Comparison of ENCODE assay signal across 24 cellular contexts in the genomic region with DNA sequence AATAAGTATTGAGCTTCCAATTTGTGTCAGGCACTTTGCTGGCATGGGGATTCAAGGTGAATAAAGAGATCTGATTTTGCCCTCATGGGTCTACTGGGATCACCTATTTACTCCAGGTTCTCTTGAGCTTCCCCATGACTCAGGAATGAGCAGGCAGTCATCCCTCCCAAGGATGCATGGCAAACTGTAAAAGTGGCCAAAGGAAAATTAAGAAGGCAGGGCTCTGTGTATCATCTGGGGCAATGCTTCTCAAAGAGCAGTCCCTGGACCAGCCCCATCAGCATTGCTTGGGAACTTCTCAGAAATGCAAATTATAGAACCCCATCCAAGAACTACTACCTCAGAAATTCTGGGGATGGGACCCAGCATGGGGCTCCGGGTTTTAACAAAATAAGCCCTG. TPM values are rescaled to one million over a fixed set of nuclear protein-coding genes. Genes with fewer than 3 reads are reported as not detected.
A peak's percentile ranks its signal among the peaks of the same experiment; 100 is the strongest.
DNase-seq lines count a peak whose midpoint lies in the region; ATAC-seq, FAIRE-seq and TF ChIP-seq lines count a peak whose summit lies in the region.
"Had no signal": no experiment of that assay in that cellular context is flagged by ENCODE, and none has a peak within 500 bp of the region (broad histone marks: within the 10 kb centered on the region; RNA-seq: fewer than 3 reads in every experiment).

No MANE protein-coding gene starts in this region.

- SMC1A ChIA-PET in GM12878 (lab: Charles Lee; ENCODE audit: uncharacterized antibody, unreplicated experiment), result interaction anchor here (0.8 to 1.3 kb wide), 4 partner anchors 16 to 32 kb away, joined by 3 to 4 read pairs (median 3); no protein-coding TSS in a partner anchor

- TF ChIP-seq POLR2A in GM12878 (IDR thresholded peaks at IDR 0.05; ENCODE audit: low read depth, low read length), result no peak
- no peak for TF ChIP-seq POLR2A in esophagus muscularis mucosa (IDR thresholded peaks at IDR 0.05; ENCODE audit: low read depth)
- TF ChIP-seq POLR2A in vagina (IDR thresholded peaks at IDR 0.05), result no peak

- 100% methylated on average over 1 of the region's 1 CpG for WGBS in GM12878 (ENCODE audit: insufficient coverage, insufficient replicate concordance, low lambda C conversion rate, missing lambda C conversion rate)
- 59% methylated on average over 1 of the region's 1 CpG for WGBS in esophagus muscularis mucosa

- H3K79me2 ChIP-seq in GM12878 (ENCODE audit: control insufficient read depth, insufficient read depth, low read length), result no peaks in the 10 kb centered on the region

- in situ Hi-C loops in GM12878 (cut with MboI), result loop anchor here (25.0 kb wide), 1 partner anchor 779 kb away; no protein-coding TSS in a partner anchor

- no peak overlapping the region for H3K27ac Mint-ChIP-seq in osteocyte (ENCODE audit: unreplicated experiment)
- H3K27ac Mint-ChIP-seq in activated T-cell treated with anti-CD3 and anti-CD28 coated beads, Interleukin-2, amount 50 U/mL, for 24 hours, result no peak overlapping the region
- H3K27ac Mint-ChIP-seq: B cell; CD4-positive, CD25-positive, alpha-beta regulatory T cell; CD8-positive, alpha-beta T cell; H9 had no signal

- H3K9ac ChIP-seq in GM12878 (ENCODE audit: control insufficient read depth, insufficient read depth, low read length), result no peak overlapping the region
- H3K9ac ChIP-seq: BLaER1, GM23248 had no signal

- TF ChIP-seq EP300 in GM12878 (IDR thresholded peaks at IDR 0.05; ENCODE audit: borderline replicate concordance in 1 of 2, control insufficient read depth in 1 of 2, low read depth in 2 of 2, low read length in 2 of 2) (no peak), esophagus muscularis mucosa (IDR thresholded peaks at IDR 0.05) (no peak)

- no peaks in the 10 kb centered on the region for H3K9me3 Mint-ChIP-seq in osteocyte (ENCODE audit: unreplicated experiment)
- no peaks in the 10 kb centered on the region for H3K9me3 Mint-ChIP-seq in activated T-cell treated with anti-CD3 and anti-CD28 coated beads, Interleukin-2, amount 50 U/mL, for 24 hours
- H3K9me3 Mint-ChIP-seq: CD4-positive, CD25-positive, alpha-beta regulatory T cell; CD8-positive, alpha-beta T cell; H9 had no signal

- no peaks in the 10 kb centered on the region for H3K27me3 Mint-ChIP-seq in osteocyte (ENCODE audit: unreplicated experiment)
- H3K27me3 Mint-ChIP-seq in activated T-cell treated with anti-CD3 and anti-CD28 coated beads, Interleukin-2, amount 50 U/mL, for 24 hours, result no peaks in the 10 kb centered on the region
- H3K27me3 Mint-ChIP-seq: B cell had no signal

- no peak for TF ChIP-seq RAD21 in GM12878 (IDR thresholded peaks at IDR 0.05; ENCODE audit: insufficient read depth, low read depth, low read length)

- H3K4me1 Mint-ChIP-seq in osteocyte (ENCODE audit: unreplicated experiment), result no peaks in the 10 kb centered on the region
- no peaks in the 10 kb centered on the region for H3K4me1 Mint-ChIP-seq in activated T-cell treated with anti-CD3 and anti-CD28 coated beads, Interleukin-2, amount 50 U/mL, for 24 hours (ENCODE audit: low read depth)
- H3K4me1 Mint-ChIP-seq: B cell; CD4-positive, CD25-positive, alpha-beta regulatory T cell had no signal

- CTCF ChIA-PET in GM12878 (lab: Yijun Ruan, JAX), result interaction anchor here (0.8 to 1.8 kb wide), 3 partner anchors 18 to 75 kb away, joined by 3 to 5 read pairs (median 4); no protein-coding TSS in a partner anchor

- TF ChIP-seq CTCF in GM12878 (IDR thresholded peaks at IDR 0.05 in 2 of 3, conservative IDR thresholded peaks at IDR 0.05 in 1 of 3; ENCODE audit: control insufficient read depth in 2 of 3, extremely low read depth in 1 of 3, insufficient read depth in 1 of 3, low read depth in 3 of 3, low read length in 3 of 3) (no peak), esophagus muscularis mucosa (IDR thresholded peaks at IDR 0.05) (no peak), osteocyte (IDR thresholded peaks at IDR 0.05) (no peak), vagina (IDR thresholded peaks at IDR 0.05) (no peak)

- DNase-seq in GM12878 (ENCODE audit: low read depth, low spot score) (no peak), esophagus muscularis mucosa (ENCODE audit: extremely low spot score) (peak; percentile 87), osteocyte (ENCODE audit: extremely low spot score, unreplicated experiment) (peak; percentile 48), vagina (ENCODE audit: extremely low spot score in 2 of 2) (peak; percentile 47 to 58), NCI-H2196 treated with DMSO at 0.1 percent for 48 hours (lab: John Stamatoyannopoulos, UW; ENCODE audit: unreplicated experiment) (no peak), SJCRH30 (no peak), NCI-H82 (lab: John Stamatoyannopoulos, UW) (no peak)
- DNase-seq in activated T-cell treated with anti-CD3 and anti-CD28 coated beads, Interleukin-2, amount 50 U/mL, for 24 hours, result no peak
- DNase-seq: Caco-2; CD4-positive, CD25-positive, alpha-beta regulatory T cell; CD8-positive, alpha-beta T cell; DMS153; DND-41; GM23248; H9 had no signal

- TSS peak; percentile 6 for BruUV-seq in GM12878 (replicated peaks; lab: Mats Ljungman, UMichigan)

- H4K20me1 ChIP-seq in GM12878 (ENCODE audit: control insufficient read depth, insufficient read depth), result no peaks in the 10 kb centered on the region
- H4K20me1 ChIP-seq: BLaER1 had no signal

- H3K36me3 ChIP-seq in GM12878 (ENCODE audit: control insufficient read depth in 2 of 2, insufficient read depth in 2 of 2, low read length in 1 of 2) (peaks cover 39 to 47% of the 10 kb centered on the region in 2 experiments), esophagus muscularis mucosa (no peaks in the 10 kb centered on the region), vagina (no peaks in the 10 kb centered on the region), SJCRH30 (no peaks in the 10 kb centered on the region)

- POLR2A ChIA-PET in GM12878 (lab: Charles Lee), result interaction anchor here (0.5 kb wide), 1 partner anchor 44 kb away, joined by 3 read pairs; no protein-coding TSS in a partner anchor

- H3K4me1 ChIP-seq in GM12878 (ENCODE audit: control insufficient read depth, insufficient read depth, low read length) (no peaks in the 10 kb centered on the region), esophagus muscularis mucosa (no peaks in the 10 kb centered on the region), vagina (no peaks in the 10 kb centered on the region), SJCRH30 (no peaks in the 10 kb centered on the region)
- H3K4me1 ChIP-seq: BLaER1, Caco-2 had no signal

- no peak overlapping the region for H3K27ac ChIP-seq in GM12878 (ENCODE audit: control insufficient read depth, insufficient read depth)
- no peak overlapping the region for H3K27ac ChIP-seq in esophagus muscularis mucosa (replicated peaks in 1 of 4)
- no peak overlapping the region for H3K27ac ChIP-seq in vagina
- H3K27ac ChIP-seq in SJCRH30, result no peak overlapping the region
- H3K27ac ChIP-seq: BLaER1, C4-2B, GM23248 had no signal

- no peak for FAIRE-seq in GM12878 (lab: Jason Lieb, UNC)
- FAIRE-seq: A204.1, G401.6, GM19239 had no signal

- RAD21 ChIA-PET in GM12878 (lab: Charles Lee; ENCODE audit: unreplicated experiment), result no interaction called here

- H3K4me3 ChIP-seq in GM12878 (no peak overlapping the region), esophagus muscularis mucosa (no peak overlapping the region), vagina (no peak overlapping the region), SJCRH30 (no peak overlapping the region)
- H3K4me3 ChIP-seq: BLaER1, GM23248 had no signal

- H3K27me3 ChIP-seq in GM12878 (replicated peaks in 1 of 2; ENCODE audit: control insufficient read depth in 2 of 2, insufficient read depth in 2 of 2, low read length in 1 of 2) (no peaks in the 10 kb centered on the region), esophagus muscularis mucosa (peaks cover 0 to 16% (median 0%) of the 10 kb centered on the region in 4 donors), vagina (no peaks in the 10 kb centered on the region), SJCRH30 (no peaks in the 10 kb centered on the region)
- H3K27me3 ChIP-seq: BLaER1 had no signal

- no peak overlapping the region for H3K4me2 ChIP-seq in GM12878 (ENCODE audit: control insufficient read depth, insufficient read depth)
- H3K4me2 ChIP-seq: BLaER1 had no signal

- no peaks in the 10 kb centered on the region for H3K36me3 Mint-ChIP-seq in osteocyte (ENCODE audit: unreplicated experiment)
- no peaks in the 10 kb centered on the region for H3K36me3 Mint-ChIP-seq in activated T-cell treated with anti-CD3 and anti-CD28 coated beads, Interleukin-2, amount 50 U/mL, for 24 hours (ENCODE audit: low read depth)
- H3K36me3 Mint-ChIP-seq: CD4-positive, CD25-positive, alpha-beta regulatory T cell; CD8-positive, alpha-beta T cell had no signal

- H3K9me3 ChIP-seq in GM12878 (replicated peaks; ENCODE audit: control insufficient read depth, insufficient read depth, low read length), result no peaks in the 10 kb centered on the region
- no peaks in the 10 kb centered on the region for H3K9me3 ChIP-seq in esophagus muscularis mucosa
- no peaks in the 10 kb centered on the region for H3K9me3 ChIP-seq in vagina
- no peaks in the 10 kb centered on the region for H3K9me3 ChIP-seq in SJCRH30 (replicated peaks)
- H3K9me3 ChIP-seq: BLaER1, Caco-2 had no signal

- no peak overlapping the region for H3K4me3 Mint-ChIP-seq in osteocyte (ENCODE audit: unreplicated experiment)
- no peak overlapping the region for H3K4me3 Mint-ChIP-seq in activated T-cell treated with anti-CD3 and anti-CD28 coated beads, Interleukin-2, amount 50 U/mL, for 24 hours
- H3K4me3 Mint-ChIP-seq: B cell; CD4-positive, CD25-positive, alpha-beta regulatory T cell; CD8-positive, alpha-beta T cell; H9 had no signal

- intact Hi-C loops in GM12878 (cut with micrococcal nuclease; ENCODE audit: unreplicated experiment) (no loop called here), esophagus muscularis mucosa (cut with DNase I) (no loop called here), vagina (cut with DNase I) (no loop called here)

- no peak for ATAC-seq in GM12878
- ATAC-seq: CD8-positive, alpha-beta T cell; HCT116 had no signal

- no peak overlapping the region for H2AFZ ChIP-seq in GM12878 (ENCODE audit: control insufficient read depth, low read depth, low read length)
- H2AFZ ChIP-seq: GM23248 had no signal

RNA-seq across cellular contexts. Expression of a gene that starts 48.7 kb away (rescaled TPM):
- 484 and 561 TPM in 2 replicates for total RNA-seq in GM12878 (2013; cell fraction: nucleolus; rRNA removed)
- 81.2 and 82.2 TPM in 2 replicates for total RNA-seq in GM12878 (2014; rRNA removed)
- total RNA-seq in GM12878 (2014; rRNA removed; fragmentation: Illumina TruSeq; extraction: Trizol), result 36.3 and 38.1 TPM in 2 replicates
- 132 and 136 TPM in 2 replicates for total RNA-seq in GM12878 (2021)
- 16.4 TPM for polyA plus RNA-seq in GM12878 (2011; ENCODE audit: low read depth)
- polyA plus RNA-seq in GM12878 (2011; rRNA removed), result 24.4 and 58.0 TPM in 2 replicates
- polyA plus RNA-seq in GM12878 (2011; cell fraction: cytosol; rRNA removed), result 46.0 and 51.0 TPM in 2 replicates
- polyA plus RNA-seq in GM12878 (2011; cell fraction: nucleus; rRNA removed), result 214 and 216 TPM in 2 replicates
- 26.0 and 43.0 TPM in 2 replicates for polyA plus RNA-seq in GM12878 (2012)
- polyA plus RNA-seq in GM12878 (2014; fragmentation: Illumina TruSeq; extraction: Trizol), result 34.4 and 49.4 TPM in 2 replicates
- 10 to 100 TPM; 13.5 to 13.9 TPM for polyA plus RNA-seq in GM12878 (2014; fragmentation: Nextera tagmentation; extraction: Ambion mirVana)
- polyA plus RNA-seq in GM12878 (2014; rRNA removed), result 70.3 and 78.5 TPM in 2 replicates
- polyA plus RNA-seq in GM12878 (2016; fragmentation: Nextera tagmentation; extraction: Ambion mirVana), result 10 to 100 TPM; 31.7 to 45.2 TPM
- polyA minus RNA-seq in GM12878 (2011; rRNA and poly(A)+ RNA removed), result 149 and 180 TPM in 2 replicates
- polyA minus RNA-seq in GM12878 (2011; cell fraction: cytosol; rRNA and poly(A)+ RNA removed), result 57.9 and 65.2 TPM in 2 replicates
- 153 and 224 TPM in 2 replicates for polyA minus RNA-seq in GM12878 (2011; cell fraction: nucleus; rRNA and poly(A)+ RNA removed)
- 1 to 10 TPM; 2.3 to 7.3 (median 5.2) TPM for total RNA-seq in esophagus muscularis mucosa
- not detected in 2 replicates for total RNA-seq in osteocyte
- total RNA-seq in vagina, result 6.4 TPM
- total RNA-seq in SJCRH30 (2014; rRNA removed; shearing (Covaris generic)), result not detected in 2 replicates
- total RNA-seq: Caco-2, GM23248, H4, H9 had no signal
- polyA plus RNA-seq: AG04450, GM23248 had no signal

Comparison
In these comparisons a context has a peak if more than half of its experiments do, and no peak if none do; other contexts are left out.
1. DNase-seq: peak in esophagus muscularis mucosa (single experiment), osteocyte (single experiment) and vagina (2 of 2); none in GM12878 (single experiment), NCI-H2196 treated with DMSO at 0.1 percent for 48 hours (single experiment), SJCRH30 (0 of 2), NCI-H82 (single experiment) and activated T-cell treated with anti-CD3 and anti-CD28 coated beads, Interleukin-2, amount 50 U/mL, for 24 hours (single experiment).